In the genomic region with DNA sequence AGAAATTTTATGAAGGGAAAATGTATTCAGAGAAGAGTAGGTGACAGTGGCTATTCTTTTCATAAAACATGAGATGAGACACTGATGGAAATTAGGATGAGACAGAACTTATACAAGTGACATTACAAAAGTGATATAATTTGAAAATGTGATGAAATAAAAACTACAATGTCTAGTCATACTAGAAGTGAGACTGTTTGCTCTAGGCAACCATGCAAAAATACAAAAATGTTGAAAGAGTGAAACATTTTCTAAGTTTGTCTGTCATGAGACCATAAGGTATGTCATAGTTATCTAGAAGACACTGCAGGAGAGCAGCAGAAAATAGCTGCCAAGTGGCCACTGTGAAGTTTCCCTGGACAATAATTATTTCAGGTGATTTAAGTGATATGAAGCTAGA, we compare ENCODE assay signal across 20 cellular contexts.
DNase-seq lines count a peak whose midpoint lies in the region; ATAC-seq, FAIRE-seq and TF ChIP-seq lines count a peak whose summit lies in the region.
"Had no signal": no experiment of that assay in that cellular context is flagged by ENCODE, and none has a peak within 500 bp of the region (broad histone marks: within the 10 kb centered on the region; RNA-seq: fewer than 3 reads in every experiment).

No MANE protein-coding gene starts in this region.

- TF ChIP-seq POLR2A in GM12891 (IDR thresholded peaks at IDR 0.05; ENCODE audit: low read depth, low read length) = no peak

- DNase-seq in GM12891 (ENCODE audit: insufficient read length, low spot score) = no peak
- DNase-seq in DMS79 (lab: John Stamatoyannopoulos, UW) = no peak
- no peak for DNase-seq in NCI-H1417 treated with DMSO at 0.1 percent for 48 hours (lab: John Stamatoyannopoulos, UW)
- DNase-seq in COLO829 (ENCODE audit: low spot score) = no peak
- DNase-seq in UCSD-AML1 (lab: John Stamatoyannopoulos, UW; ENCODE audit: unreplicated experiment) = no peak
- DNase-seq: activated CD4-positive, alpha-beta T cell treated with anti-CD3 and anti-CD28 coated beads, Interleukin-2, amount 10 ng/mL, durations not matched to agents 7 days and 5 days; activated naive CD8-positive, alpha-beta T cell treated with anti-CD3 and anti-CD28 coated beads for 36 hours; activated T-cell treated with anti-CD3 and anti-CD28 coated beads, Interleukin-2, amount 50 U/mL, for 24 hours; DND-41; hippocampal formation; left cardiac atrium; NCI-H2227 treated with DMSO at 0.1 percent for 48 hours; occipital lobe; sigmoid colon; stimulated activated CD4-positive, alpha-beta T cell treated with anti-CD3 and anti-CD28 coated beads, Interleukin-4, amount 100 ng/mL, for 1 hour; T1000 had no signal

- FAIRE-seq in GM12891 (lab: Jason Lieb, UNC) = peak; percentile 65
- FAIRE-seq: bronchial epithelial cell had no signal

- ATAC-seq in GM19397 (IDR thresholded peaks at IDR 0.05; ENCODE audit: unreplicated experiment) = peak; percentile 42
- ATAC-seq in HG02571 (IDR thresholded peaks at IDR 0.05; ENCODE audit: unreplicated experiment) = peak; percentile 53
- ATAC-seq in HG03095 (IDR thresholded peaks at IDR 0.05; ENCODE audit: unreplicated experiment) = peak; percentile 69
- ATAC-seq: left cardiac atrium had no signal

TF ChIP-seq in GM12891, 5 proteins besides CTCF, POLR2A, EP300 and RAD21:
- TF ChIP-seq PAX5 (IDR thresholded peaks at IDR 0.05; ENCODE audit: insufficient read depth, low read length, severe bottlenecking) (no peak), SPI1 (IDR thresholded peaks at IDR 0.05; ENCODE audit: low read depth, low read length) (no peak), TAF1 (IDR thresholded peaks at IDR 0.05; ENCODE audit: low read depth, low read length) (no peak), POU2F2 (IDR thresholded peaks at IDR 0.05; ENCODE audit: low read depth, low read length) (no peak), POLR2AphosphoS5 (IDR thresholded peaks at IDR 0.05; ENCODE audit: low read depth, low read length) (no peak)
TF ChIP-seq in GM12891: peak in this region for 0.
